ENCODE assay signal across 8 cellular contexts in the genomic region with DNA sequence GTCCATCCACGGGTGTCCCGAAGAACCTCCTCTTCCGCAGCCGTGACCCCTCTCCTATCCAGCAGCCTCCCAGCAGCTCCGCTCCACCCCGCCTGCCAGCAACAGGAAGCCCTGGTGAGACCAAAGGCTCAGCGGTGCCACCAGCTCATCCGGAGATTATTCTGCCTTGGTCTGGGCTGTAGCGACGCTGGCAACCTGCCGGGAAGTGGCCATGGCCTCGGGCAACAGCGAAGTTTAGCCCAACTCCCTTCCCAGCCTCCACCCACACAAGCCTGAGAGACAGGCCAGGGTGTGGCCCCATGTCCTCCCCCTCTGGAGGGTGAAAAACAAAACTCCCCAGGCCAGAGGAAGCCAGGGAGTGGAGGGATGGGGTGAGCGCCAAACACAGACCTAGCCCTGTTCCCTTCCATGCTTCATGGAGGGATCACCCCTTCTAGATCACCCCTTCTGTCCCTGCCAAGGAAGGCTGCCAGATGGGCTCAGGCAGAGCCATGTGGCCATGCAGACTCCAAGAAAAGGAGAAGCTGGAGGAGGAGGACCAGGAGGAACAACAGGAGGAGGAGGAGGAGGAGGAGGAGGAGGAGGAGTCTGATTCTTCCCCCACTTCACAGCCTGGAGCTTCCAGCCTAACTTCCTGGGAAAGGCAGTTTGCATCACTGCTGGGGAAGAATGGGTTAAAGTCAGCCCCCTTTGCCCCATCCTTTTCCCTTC. TPM values are rescaled to one million over a fixed set of nuclear protein-coding genes. Genes with fewer than 3 reads are reported as not detected.
DNase-seq lines count a peak whose midpoint lies in the region; ATAC-seq and TF ChIP-seq lines count a peak whose summit lies in the region.

No MANE protein-coding gene starts in this region.

- WGBS in mesenchymal stem cell = 63% methylated on average over 13 of the region's 14 CpGs

- ATAC-seq in WTC11 = no peak
- ATAC-seq in HG03135 (IDR thresholded peaks at IDR 0.05; ENCODE audit: unreplicated experiment) = no peak

- peak overlapping the region; percentile 84 for H3K27ac ChIP-seq in BLaER1
- no peak overlapping the region for H3K27ac ChIP-seq in mesenchymal stem cell (ENCODE audit: low read length, poor library complexity, severe bottlenecking)

- H3K4me2 ChIP-seq in BLaER1 = peak overlapping the region; percentile 100
- peak overlapping the region; percentile 71 for H3K4me2 ChIP-seq in mesenchymal stem cell (ENCODE audit: low read length, poor library complexity, severe bottlenecking)

- TF ChIP-seq CTCF in WTC11 (IDR thresholded peaks at IDR 0.05) = no peak
- no peak for TF ChIP-seq CTCF in choroid plexus epithelial cell (conservative IDR thresholded peaks at IDR 0.05; ENCODE audit: low read depth, low read length)

- peaks cover 9% of the 10 kb centered on the region; the same call in 1 of the 2 replicates for H3K36me3 Mint-ChIP-seq in WTC11

- CTCF ChIA-PET in WTC11 (lab: Charles Lee) = interaction anchor here (1.1 to 5.7 kb wide), 5 partner anchors 25 to 41 kb away, joined by 3 to 49 read pairs (median 6); no protein-coding TSS in a partner anchor

- H3K27me3 ChIP-seq in BLaER1 (no peaks in the 10 kb centered on the region), HAP-1 (ENCODE audit: low read depth) (no peaks in the 10 kb centered on the region), mesenchymal stem cell (ENCODE audit: control insufficient read depth in 1 of 2, insufficient read depth in 1 of 2, low read length in 2 of 2) (no peaks in the 10 kb centered on the region)

- peaks cover 7% of the 10 kb centered on the region; the same call in 1 of the 2 replicates for H3K4me1 Mint-ChIP-seq in WTC11

- H2BK15ac ChIP-seq in mesenchymal stem cell (ENCODE audit: low read depth, poor library complexity, severe bottlenecking) = peak overlapping the region; percentile 78

- H3K9ac ChIP-seq in BLaER1 = peak overlapping the region; percentile 84
- H3K9ac ChIP-seq in mesenchymal stem cell (ENCODE audit: low read length) = peak overlapping the region; percentile 95

- H2BK120ac ChIP-seq in mesenchymal stem cell (ENCODE audit: low read depth, low read length) = no peak overlapping the region

- in situ Hi-C loops in HAP-1 (cut with MboI; ENCODE audit: low sequenced_read_pairs) = no loop called here

- H2AK5ac ChIP-seq in mesenchymal stem cell (ENCODE audit: low read length, severe bottlenecking) = no peak overlapping the region

- H3K14ac ChIP-seq in mesenchymal stem cell (ENCODE audit: low read length in 2 of 2) = no peak overlapping the region

- peak overlapping the region; percentile 83 for H3K4me3 ChIP-seq in BLaER1
- peak overlapping the region; percentile 27 for H3K4me3 ChIP-seq in HAP-1
- peak overlapping the region; percentile 72 for H3K4me3 ChIP-seq in choroid plexus epithelial cell (ENCODE audit: low read depth, low read length)
- H3K4me3 ChIP-seq in mesenchymal stem cell (ENCODE audit: insufficient read depth in 1 of 2, low read depth in 1 of 2, low read length in 2 of 2) = peak overlapping the region; percentile 46 to 98

- H3K4me1 ChIP-seq in BLaER1 (peaks cover 68% of the 10 kb centered on the region), HAP-1 (peaks cover 6% of the 10 kb centered on the region), mesenchymal stem cell (ENCODE audit: control insufficient read depth, insufficient read depth, low read depth, low read length) (peaks cover 16% of the 10 kb centered on the region)

- no peaks in the 10 kb centered on the region for H3K27me3 Mint-ChIP-seq in WTC11 (ENCODE audit: low read depth)

- no peaks in the 10 kb centered on the region for H3K9me3 ChIP-seq in BLaER1
- no peaks in the 10 kb centered on the region for H3K9me3 ChIP-seq in HAP-1
- no peaks in the 10 kb centered on the region for H3K9me3 ChIP-seq in mesenchymal stem cell (ENCODE audit: control insufficient read depth, low read length)

- no peaks in the 10 kb centered on the region for H3K9me3 Mint-ChIP-seq in WTC11

- peaks cover 37% of the 10 kb centered on the region for H3K36me3 ChIP-seq in BLaER1
- H3K36me3 ChIP-seq in HAP-1 (replicated peaks) = peaks cover 12% of the 10 kb centered on the region
- peaks cover 30 to 36% of the 10 kb centered on the region in 2 experiments for H3K36me3 ChIP-seq in mesenchymal stem cell (ENCODE audit: control insufficient read depth in 1 of 2, insufficient read depth in 2 of 2, low read depth in 1 of 2, low read length in 2 of 2)

- peak overlapping the region; percentile 7 to 57 for H2BK12ac ChIP-seq in mesenchymal stem cell (ENCODE audit: low read length in 2 of 2)

- peak overlapping the region in 1 of 2 experiments; percentile 24 for H3K4ac ChIP-seq in mesenchymal stem cell (ENCODE audit: low read depth in 1 of 2, low read length in 2 of 2)

- H3K23ac ChIP-seq in mesenchymal stem cell (ENCODE audit: low read length in 2 of 2) = no peak overlapping the region

- no peak overlapping the region for H2AFZ ChIP-seq in mesenchymal stem cell (ENCODE audit: low read depth, low read length)

- H4K20me1 ChIP-seq in BLaER1 = peaks cover 36% of the 10 kb centered on the region

- peak overlapping the region; percentile 53 for H3K4me3 Mint-ChIP-seq in WTC11

- DNase-seq in HAP-1 (ENCODE audit: low spot score in 2 of 2) (peak in 1 of 2 experiments; percentile 66), WTC11 (ENCODE audit: low spot score) (no peak), choroid plexus epithelial cell (ENCODE audit: low read depth) (peak; percentile 17), mesenchymal stem cell (no peak), stromal cell of bone marrow (ENCODE audit: low read depth) (peak; percentile 52), NCI-H2196 (lab: John Stamatoyannopoulos, UW; ENCODE audit: unreplicated experiment) (no peak)

- no peak overlapping the region for H2BK5ac ChIP-seq in mesenchymal stem cell (ENCODE audit: low read depth, low read length, poor library complexity, severe bottlenecking)

- POLR2A ChIA-PET in WTC11 (lab: Charles Lee) = no interaction called here

- H3K27ac Mint-ChIP-seq in WTC11 = no peak overlapping the region

- H4K91ac ChIP-seq in mesenchymal stem cell (ENCODE audit: low read length) = peak overlapping the region; percentile 94

- peak overlapping the region; percentile 83 for H4K8ac ChIP-seq in mesenchymal stem cell (ENCODE audit: low read length)

- H3K18ac ChIP-seq in mesenchymal stem cell (ENCODE audit: low read depth in 1 of 2, low read length in 2 of 2) = peak overlapping the region; percentile 29 to 74

- H3K79me1 ChIP-seq in mesenchymal stem cell (replicated peaks; ENCODE audit: low read length, poor library complexity, severe bottlenecking) = peaks cover 7% of the 10 kb centered on the region

TF ChIP-seq in WTC11, 78 proteins besides CTCF, POLR2A, EP300 and RAD21:
- no peak for TF ChIP-seq ZNF138 (CRISPR knock-in tag; conservative IDR thresholded peaks at IDR 0.05)
- TF ChIP-seq ZNF263 (CRISPR knock-in tag; IDR thresholded peaks at IDR 0.05; ENCODE audit: low read depth) = peak; percentile 94
TF ChIP-seq in WTC11: peak in this region for 1.

RNA-seq across cellular contexts. Expression of gene CALHM2, which starts 0.9 kb away (rescaled TPM):
- 1.8 to 2.4 TPM (median 1.9 TPM) in 3 replicates for total RNA-seq in WTC11 (2021)
- 8.7 TPM for polyA plus RNA-seq in mesenchymal stem cell (2013, experiment 1 of 2)
- 8.2 TPM for polyA plus RNA-seq in mesenchymal stem cell (2013, experiment 2 of 2)

RNA-seq across cellular contexts. Expression of gene CALHM1, which starts 7.5 kb away (rescaled TPM):
- 0.30 to 0.55 TPM (median 0.39 TPM) in 3 replicates for total RNA-seq in WTC11 (2021)
- polyA plus RNA-seq in mesenchymal stem cell (2013, experiment 1 of 2) = not detected
- not detected for polyA plus RNA-seq in mesenchymal stem cell (2013, experiment 2 of 2)

RNA-seq across cellular contexts. Expression of gene CALHM3, which starts 27.8 kb away (rescaled TPM):
- total RNA-seq in WTC11 (2021) = 0.13 to 0.18 TPM (median 0.16 TPM) in 3 replicates
- polyA plus RNA-seq in mesenchymal stem cell (2013, experiment 1 of 2) = not detected
- not detected for polyA plus RNA-seq in mesenchymal stem cell (2013, experiment 2 of 2)

RNA-seq across cellular contexts. Expression of gene NEURL1, which starts 42.3 kb away (rescaled TPM):
- 0.66 to 1.2 TPM (median 0.99 TPM) in 3 replicates for total RNA-seq in WTC11 (2021)
- polyA plus RNA-seq in mesenchymal stem cell (2013, experiment 1 of 2) = 0.01 TPM
- polyA plus RNA-seq in mesenchymal stem cell (2013, experiment 2 of 2) = 0.04 TPM

RNA-seq across cellular contexts. Expression of gene PDCD11, which starts 54.8 kb away (rescaled TPM):
- total RNA-seq in WTC11 (2021) = 63.5 to 78.8 TPM (median 64.4 TPM) in 3 replicates
- polyA plus RNA-seq in mesenchymal stem cell (2013, experiment 1 of 2) = 10.6 TPM
- 10.0 TPM for polyA plus RNA-seq in mesenchymal stem cell (2013, experiment 2 of 2)

Comparison
In these comparisons a context has a peak if more than half of its experiments do, and no peak if none do; other contexts are left out.
1. H3K4me3 ChIP-seq: peak in every context shown above with its lines; median percentile 83 in BLaER1; 72 in choroid plexus epithelial cell; 72 in mesenchymal stem cell; 27 in HAP-1.
2. DNase-seq: peak in choroid plexus epithelial cell (single experiment) and stromal cell of bone marrow (single experiment); none in WTC11 (single experiment), mesenchymal stem cell (single experiment) and NCI-H2196 (single experiment).